1 cellular context compared by ENCODE assay signal in genomic region chr20:1524004-1524403, GRCh38.
TF ChIP-seq lines count a peak whose summit lies in the region.

No MANE protein-coding gene starts in this region.

TF ChIP-seq in GM12878, 131 proteins besides CTCF, POLR2A, EP300 and RAD21 (continued from another document):
- peak; percentile 28 for TF ChIP-seq ZNF687 (IDR thresholded peaks at IDR 0.05)
- TF ChIP-seq ATF7 (IDR thresholded peaks at IDR 0.05; ENCODE audit: low read depth): peak; percentile 51; the same call in 1 of the 2 replicates
- TF ChIP-seq MEF2B (IDR thresholded peaks at IDR 0.05; ENCODE audit: partially characterized antibody, poor library complexity, severe bottlenecking): peak; percentile 22
TF ChIP-seq in GM12878: peak in this region for 21.
